In the genomic region with DNA sequence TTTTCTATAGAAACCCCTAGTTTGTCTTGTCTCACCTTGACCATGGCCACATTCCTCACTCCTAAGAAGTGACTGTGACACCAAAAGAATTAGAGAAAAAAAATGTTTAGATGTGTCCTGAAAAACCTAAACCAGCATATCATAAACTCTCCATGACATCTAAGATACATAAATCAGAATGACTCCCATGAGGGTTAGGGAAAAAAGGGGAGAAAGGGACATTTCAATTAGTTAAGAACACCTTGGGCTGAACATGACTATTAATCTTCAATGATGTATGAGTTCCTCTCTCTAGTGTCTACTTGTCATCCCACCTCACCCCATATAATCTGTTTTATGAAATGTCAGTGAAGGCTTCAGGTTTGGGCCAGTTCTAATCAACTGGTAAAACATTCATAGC, we compare ENCODE assay signal across 21 cellular contexts.
"Had no signal": no experiment of that assay in that cellular context is flagged by ENCODE, and none has a peak within 500 bp of the region (broad histone marks: within the 10 kb centered on the region; RNA-seq: fewer than 3 reads in every experiment).

No MANE protein-coding gene starts in this region.

- ATAC-seq: esophagus mucosa; gastrocnemius medialis; mucosa of descending colon; natural killer cell treated with Interleukin-12 subunit alpha and Interleukin-12 subunit beta and Interleukin-15 and Interleukin-18, amount 100 ng/mL, for 72 hours; right lobe of liver had no signal

- H3K27me3 Mint-ChIP-seq: dendritic cell treated with granulocyte-macrophage colony-stimulating factor and Interleukin-4, amounts not matched to agents 40 ng/mL and 50 ng/mL, for 4 days; naive B cell; natural killer cell treated with Interleukin-12 subunit alpha and Interleukin-12 subunit beta and Interleukin-15 and Interleukin-18, amount 100 ng/mL, for 72 hours; progenitor cell of endocrine pancreas had no signal

- H3K27ac Mint-ChIP-seq: dendritic cell treated with granulocyte-macrophage colony-stimulating factor and Interleukin-4, amounts not matched to agents 40 ng/mL and 50 ng/mL, for 4 days; endodermal cell; mesothelial cell of epicardium; natural killer cell treated with Interleukin-12 subunit alpha and Interleukin-12 subunit beta and Interleukin-15 and Interleukin-18, amount 100 ng/mL, for 72 hours; progenitor cell of endocrine pancreas had no signal

- H3K9me3 Mint-ChIP-seq: dendritic cell treated with granulocyte-macrophage colony-stimulating factor and Interleukin-4, amounts not matched to agents 40 ng/mL and 50 ng/mL, for 4 days; endodermal cell; mesothelial cell of epicardium; natural killer cell treated with Interleukin-12 subunit alpha and Interleukin-12 subunit beta and Interleukin-15 and Interleukin-18, amount 100 ng/mL, for 72 hours had no signal

- DNase-seq: colonic mucosa; effector CD8-positive, alpha-beta T cell; endodermal cell; foreskin fibroblast; gastrocnemius medialis; mesenchymal stem cell; mucosa of descending colon; naive B cell; right lobe of liver; small intestine; stimulated activated CD4-positive, alpha-beta T cell treated with anti-CD3 and anti-CD28 coated beads, Interleukin-15, amount 100 ng/mL, for 24 hours; stimulated activated CD4-positive, alpha-beta T cell treated with anti-CD3 and anti-CD28 coated beads, Interleukin-2, amount 100 ng/mL, for 48 hours; stimulated activated CD8-positive, alpha-beta memory T cell treated with anti-CD3 and anti-CD28 coated beads, Interleukin-4, amount 100 ng/mL, for 48 hours; stimulated activated naive CD4-positive, alpha-beta T cell treated with Interleukin-2 at 50 U/mL for 16 hours; upper lobe of left lung had no signal

- H3K4me3 Mint-ChIP-seq: dendritic cell treated with granulocyte-macrophage colony-stimulating factor and Interleukin-4, amounts not matched to agents 40 ng/mL and 50 ng/mL, for 4 days; endodermal cell; mesothelial cell of epicardium; naive B cell; natural killer cell treated with Interleukin-12 subunit alpha and Interleukin-12 subunit beta and Interleukin-15 and Interleukin-18, amount 100 ng/mL, for 72 hours; neural crest cell had no signal

- H3K36me3 Mint-ChIP-seq: mesothelial cell of epicardium had no signal

- H3K4me1 Mint-ChIP-seq: mesothelial cell of epicardium had no signal
